Comparison of ENCODE assay signal across 1 cellular context in genomic region chr3:12559520-12559919, GRCh38.
TF ChIP-seq lines count a peak whose summit lies in the region.

No MANE protein-coding gene starts in this region.

TF ChIP-seq in WTC11, 78 proteins besides CTCF, POLR2A, EP300 and RAD21:
- TF ChIP-seq MLX (CRISPR knock-in tag; IDR thresholded peaks at IDR 0.05) (no peak), ZNF281 (CRISPR knock-in tag; IDR thresholded peaks at IDR 0.05) (no peak), FOXP4 (CRISPR knock-in tag; IDR thresholded peaks at IDR 0.05) (no peak), PREB (CRISPR knock-in tag; IDR thresholded peaks at IDR 0.05; ENCODE audit: borderline replicate concordance) (no peak), ZNF317 (CRISPR knock-in tag; IDR thresholded peaks at IDR 0.05; ENCODE audit: borderline replicate concordance, low read depth) (no peak), EMX1 (CRISPR knock-in tag; IDR thresholded peaks at IDR 0.05) (no peak)
- TF ChIP-seq, protein P1, sequence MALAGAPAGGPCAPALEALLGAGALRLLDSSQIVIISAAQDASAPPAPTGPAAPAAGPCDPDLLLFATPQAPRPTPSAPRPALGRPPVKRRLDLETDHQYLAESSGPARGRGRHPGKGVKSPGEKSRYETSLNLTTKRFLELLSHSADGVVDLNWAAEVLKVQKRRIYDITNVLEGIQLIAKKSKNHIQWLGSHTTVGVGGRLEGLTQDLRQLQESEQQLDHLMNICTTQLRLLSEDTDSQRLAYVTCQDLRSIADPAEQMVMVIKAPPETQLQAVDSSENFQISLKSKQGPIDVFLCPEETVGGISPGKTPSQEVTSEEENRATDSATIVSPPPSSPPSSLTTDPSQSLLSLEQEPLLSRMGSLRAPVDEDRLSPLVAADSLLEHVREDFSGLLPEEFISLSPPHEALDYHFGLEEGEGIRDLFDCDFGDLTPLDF (CRISPR knock-in tag; IDR thresholded peaks at IDR 0.05): no peak
- TF ChIP-seq, protein P2, sequence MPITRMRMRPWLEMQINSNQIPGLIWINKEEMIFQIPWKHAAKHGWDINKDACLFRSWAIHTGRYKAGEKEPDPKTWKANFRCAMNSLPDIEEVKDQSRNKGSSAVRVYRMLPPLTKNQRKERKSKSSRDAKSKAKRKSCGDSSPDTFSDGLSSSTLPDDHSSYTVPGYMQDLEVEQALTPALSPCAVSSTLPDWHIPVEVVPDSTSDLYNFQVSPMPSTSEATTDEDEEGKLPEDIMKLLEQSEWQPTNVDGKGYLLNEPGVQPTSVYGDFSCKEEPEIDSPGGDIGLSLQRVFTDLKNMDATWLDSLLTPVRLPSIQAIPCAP (CRISPR knock-in tag; IDR thresholded peaks at IDR 0.05): no peak
